In genomic region chr4:1608196-1608820, GRCh38 we compare ENCODE assay signal across 15 cellular contexts.
"Had no signal": no experiment of that assay in that cellular context is flagged by ENCODE, and none has a peak within 500 bp of the region (broad histone marks: within the 10 kb centered on the region; RNA-seq: fewer than 3 reads in every experiment).

No MANE protein-coding gene starts in this region.

- H3K9me3 Mint-ChIP-seq: activated CD4-positive, alpha-beta T cell treated with anti-CD3 and anti-CD28 coated beads, Interleukin-2, amount 10 ng/mL, durations not matched to agents 7 days and 5 days; effector memory CD8-positive, alpha-beta T cell; mesothelial cell of epicardium had no signal

- H3K79me2 ChIP-seq: parathyroid adenoma had no signal

- H3K4me3 ChIP-seq: transverse colon had no signal

- H3K36me3 ChIP-seq: transverse colon had no signal

- H2AFZ ChIP-seq: parathyroid adenoma had no signal

- DNase-seq: activated CD4-positive, alpha-beta T cell treated with anti-CD3 and anti-CD28 coated beads, Interleukin-2, amount 10 ng/mL, durations not matched to agents 7 days and 5 days; activated CD8-positive, alpha-beta memory T cell treated with anti-CD3 and anti-CD28 coated beads for 24 hours; activated naive CD4-positive, alpha-beta T cell treated with Interleukin-2 at 50 U/mL for 16 hours; activated T-cell treated with anti-CD3 and anti-CD28 coated beads for 4 hours; anterior cingulate cortex; dermis blood vessel endothelial cell; effector memory CD8-positive, alpha-beta T cell; foreskin melanocyte; stimulated activated CD4-positive, alpha-beta T cell treated with anti-CD3 and anti-CD28 coated beads, Interleukin-15, amount 100 ng/mL, for 24 hours; stimulated activated CD4-positive, alpha-beta T cell treated with anti-CD3 and anti-CD28 coated beads, Interleukin-4, amount 100 ng/mL, for 24 hours; stimulated activated naive CD4-positive, alpha-beta T cell; transverse colon had no signal

- H3K9ac ChIP-seq: parathyroid adenoma had no signal

- H3K4me3 Mint-ChIP-seq: activated CD4-positive, alpha-beta T cell treated with anti-CD3 and anti-CD28 coated beads, Interleukin-2, amount 10 ng/mL, durations not matched to agents 7 days and 5 days; effector memory CD8-positive, alpha-beta T cell; mesothelial cell of epicardium had no signal

- H3K4me1 Mint-ChIP-seq: mesothelial cell of epicardium had no signal

- H3K27ac Mint-ChIP-seq: activated CD4-positive, alpha-beta T cell treated with anti-CD3 and anti-CD28 coated beads, Interleukin-2, amount 10 ng/mL, durations not matched to agents 7 days and 5 days; effector memory CD8-positive, alpha-beta T cell; mesothelial cell of epicardium had no signal

- H3K27ac ChIP-seq: epithelial cell of prostate, parathyroid adenoma, transverse colon had no signal

- H3K4me1 ChIP-seq: parathyroid adenoma, transverse colon had no signal

- H3K27me3 Mint-ChIP-seq: activated CD4-positive, alpha-beta T cell treated with anti-CD3 and anti-CD28 coated beads, Interleukin-2, amount 10 ng/mL, durations not matched to agents 7 days and 5 days had no signal

- H3K36me3 Mint-ChIP-seq: mesothelial cell of epicardium had no signal

- ATAC-seq: effector memory CD8-positive, alpha-beta T cell had no signal

- H3K9me3 ChIP-seq: transverse colon had no signal
